ENCODE assay signal across 11 cellular contexts in genomic region chr22:36220457-36220921, GRCh38. TPM values are rescaled to one million over a fixed set of nuclear protein-coding genes. Genes with fewer than 3 reads are reported as not detected.
DNase-seq lines count a peak whose midpoint lies in the region; ATAC-seq and TF ChIP-seq lines count a peak whose summit lies in the region.
"Had no signal": no experiment of that assay in that cellular context is flagged by ENCODE, and none has a peak within 500 bp of the region (broad histone marks: within the 10 kb centered on the region; RNA-seq: fewer than 3 reads in every experiment).

No MANE protein-coding gene starts in this region.

- no peaks in the 10 kb centered on the region for H3K27me3 ChIP-seq in right cardiac atrium (ENCODE audit: control insufficient read depth, insufficient read depth)
- H3K27me3 ChIP-seq in tibial artery = peaks cover 0 to 5% of the 10 kb centered on the region in 2 donors

- peaks cover 0 to 5% (median 0%) of the 10 kb centered on the region in 3 donors for H3K36me3 ChIP-seq in tibial artery

- ATAC-seq in right cardiac atrium (peak; percentile 11 to 67), GM21723 (IDR thresholded peaks at IDR 0.05; ENCODE audit: unreplicated experiment) (no peak)

- 48% methylated on average over 9 of the region's 9 CpGs for WGBS in right cardiac atrium

- H3K27ac ChIP-seq in right cardiac atrium (ENCODE audit: low read length) (peak overlapping the region; percentile 39), tibial artery (peak overlapping the region; percentile 10 to 18)

- H3K9me3 ChIP-seq in right cardiac atrium (ENCODE audit: control insufficient read depth, low read length) (no peaks in the 10 kb centered on the region), tibial artery (no peaks in the 10 kb centered on the region)

- TF ChIP-seq CTCF in tibial artery (IDR thresholded peaks at IDR 0.05) = no peak

- H3K4me1 ChIP-seq in right cardiac atrium (ENCODE audit: control insufficient read depth, insufficient read depth, low read length) (peaks cover 3% of the 10 kb centered on the region), tibial artery (peaks cover 0 to 4% (median 1%) of the 10 kb centered on the region in 4 donors)

- intact Hi-C loops in right cardiac atrium (cut with DNase I) = no loop called here
- intact Hi-C loops in tibial artery (cut with DNase I; ENCODE audit: low total_unique reads) = no loop called here

- H3K4me3 ChIP-seq in right cardiac atrium (ENCODE audit: low read length) = no peak overlapping the region
- no peak overlapping the region for H3K4me3 ChIP-seq in tibial artery

- DNase-seq in DMS53 (lab: John Stamatoyannopoulos, UW) = peak; percentile 47
- DNase-seq in DMS53 treated with DMSO at 0.1 percent for 48 hours (lab: John Stamatoyannopoulos, UW; ENCODE audit: unreplicated experiment) = no peak
- peak; percentile 88 for DNase-seq in amniotic epithelial cell (ENCODE audit: low read depth)
- peak in 1 of 3 donors; percentile 46 for DNase-seq in right cardiac atrium
- peak in 1 of 2 donors; percentile 70 for DNase-seq in tibial artery
- DNase-seq in T-helper 1 cell = no peak
- DNase-seq in germinal center (ENCODE audit: low spot score) = no peak
- DNase-seq: ACHN; activated T-cell treated with anti-CD3 and anti-CD28 coated beads, Interleukin-2, amount 50 U/mL, for 24 hours; hippocampal formation had no signal

RNA-seq across cellular contexts. Expression of gene APOL2, which starts 18.8 kb away (rescaled TPM):
- total RNA-seq in right cardiac atrium = 10 to 100 TPM; 39.9 to 54.8 (median 42.9) TPM
- polyA plus RNA-seq in right cardiac atrium = 29.1 TPM

RNA-seq across cellular contexts. Expression of gene APOL4, which starts 18.9 kb away (rescaled TPM):
- total RNA-seq in right cardiac atrium = 1 to 10 TPM in 3 of 4 donors, not detected in 1; 3.1 to 7.4 (median 7.2) TPM
- 3.8 TPM for polyA plus RNA-seq in right cardiac atrium

RNA-seq across cellular contexts. Expression of gene APOL1, which starts 32.4 kb away (rescaled TPM):
- total RNA-seq in right cardiac atrium = 10 to 100 TPM; 14.0 to 29.8 (median 16.9) TPM
- 13.6 TPM for polyA plus RNA-seq in right cardiac atrium

RNA-seq across cellular contexts. Expression of gene APOL3, which starts 59.9 kb away (rescaled TPM):
- total RNA-seq in right cardiac atrium = 10 to 100 TPM; 22.9 to 33.1 (median 26.5) TPM
- 23.3 TPM for polyA plus RNA-seq in right cardiac atrium

Comparison
In these comparisons a context has a peak if more than half of its experiments do, and no peak if none do; other contexts are left out.
1. DNase-seq: peak in DMS53 (single experiment) and amniotic epithelial cell (single experiment); none in DMS53 treated with DMSO at 0.1 percent for 48 hours (single experiment), T-helper 1 cell (0 of 5) and germinal center (single experiment).